In the genomic region with DNA sequence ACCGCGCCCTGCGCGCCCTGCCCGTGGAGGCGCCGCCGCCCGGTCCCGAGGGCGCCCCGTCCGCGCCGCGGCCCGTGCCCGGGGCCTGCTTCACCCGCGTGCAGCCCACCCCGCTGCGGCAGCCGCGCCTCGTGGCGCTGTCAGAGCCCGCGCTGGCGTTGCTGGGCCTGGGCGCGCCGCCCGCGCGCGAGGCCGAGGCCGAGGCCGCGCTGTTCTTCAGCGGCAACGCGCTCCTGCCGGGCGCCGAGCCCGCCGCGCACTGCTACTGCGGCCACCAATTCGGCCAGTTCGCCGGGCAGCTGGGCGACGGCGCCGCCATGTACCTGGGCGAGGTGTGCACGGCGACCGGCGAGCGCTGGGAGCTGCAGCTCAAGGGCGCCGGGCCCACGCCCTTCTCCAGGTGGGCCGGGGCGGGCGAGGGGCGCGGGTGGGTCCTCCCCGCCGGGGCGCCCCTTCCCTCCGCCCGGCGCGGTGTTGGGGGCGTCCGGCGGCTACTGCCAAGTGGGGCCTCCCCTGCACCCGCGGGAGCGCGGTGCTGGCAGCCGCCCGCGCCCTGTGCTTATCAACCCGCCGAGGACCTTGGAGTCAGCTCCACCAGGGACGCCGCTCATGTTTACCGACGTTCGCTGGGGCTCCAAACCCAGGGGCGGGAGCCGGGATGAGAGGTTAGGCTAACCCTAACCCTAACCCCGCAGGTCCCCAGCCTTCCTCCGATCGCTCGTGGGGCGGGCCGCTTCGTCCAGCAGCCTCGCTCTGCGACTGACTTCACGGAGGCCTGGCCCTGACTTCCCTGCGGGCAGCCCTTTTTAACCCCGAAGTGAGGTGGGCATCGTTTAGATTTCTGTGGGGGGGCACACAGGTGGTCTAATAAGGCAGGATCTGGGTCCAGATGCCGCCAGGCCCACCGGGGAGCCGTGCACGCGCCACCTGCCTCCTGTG, we compare ENCODE assay signal across 8 cellular contexts. TPM values are rescaled to one million over a fixed set of nuclear protein-coding genes. Genes with fewer than 3 reads are reported as not detected.
DNase-seq lines count a peak whose midpoint lies in the region; ATAC-seq and TF ChIP-seq lines count a peak whose summit lies in the region.

No MANE protein-coding gene starts in this region.

- peaks cover 45% of the 10 kb centered on the region for H3K4me1 Mint-ChIP-seq in CD14-positive monocyte

- H3K36me3 Mint-ChIP-seq in CD14-positive monocyte = peaks cover 45% of the 10 kb centered on the region in 2 donors

- ATAC-seq in GM19468 (IDR thresholded peaks at IDR 0.05; ENCODE audit: extremely low read depth, unreplicated experiment) = peak; percentile 4
- peak; percentile 28 for ATAC-seq in stimulated activated naive CD8-positive, alpha-beta T cell treated with anti-CD3 and anti-CD28 coated beads, Interleukin-15, Interleukin-2, amounts not matched to agents 100 U/mL and 50 U/mL, for 24 hours

- intact Hi-C loops in CD14-positive monocyte (cut with micrococcal nuclease) = loop anchor here (2.0 to 10.0 kb wide), 3 partner anchors 17 to 277 kb away; a partner anchor contains a TSS
- intact Hi-C loops in adrenal gland (cut with DNase I) = no loop called here

- H3K9me3 ChIP-seq in adrenal gland (replicated peaks in 1 of 3) = no peaks in the 10 kb centered on the region

- peaks cover 0 to 2% (median 2%) of the 10 kb centered on the region in 3 donors for H3K27me3 Mint-ChIP-seq in CD14-positive monocyte (ENCODE audit: low read depth in 3 of 3)

- peak overlapping the region in 5 of 7 donors; percentile 36 to 58 (median 46) for H3K27ac Mint-ChIP-seq in CD14-positive monocyte

- TF ChIP-seq POLR2A in adrenal gland (IDR thresholded peaks at IDR 0.05) = no peak

- peaks cover 0 to 3% (median 0%) of the 10 kb centered on the region in 7 donors for H3K9me3 Mint-ChIP-seq in CD14-positive monocyte

- H3K4me1 ChIP-seq in adrenal gland (replicated peaks in 1 of 2) = peaks cover 22 to 23% of the 10 kb centered on the region in 2 donors

- DNase-seq in CD14-positive monocyte (ENCODE audit: low spot score) = no peak
- DNase-seq in HT-29 (ENCODE audit: low spot score) = peak; percentile 19
- peak in 4 of 7 donors; percentile 22 to 57 (median 46) for DNase-seq in adrenal gland
- DNase-seq in iPS-NIHi11 (ENCODE audit: low spot score) = peak; percentile 72
- no peak for DNase-seq in stimulated activated naive CD8-positive, alpha-beta T cell treated with anti-CD3 and anti-CD28 coated beads, Interleukin-15, Interleukin-2, amounts not matched to agents 100 U/mL and 50 U/mL, for 24 hours
- no peak for DNase-seq in T-helper 9 cell
- no peak for DNase-seq in cerebellar cortex (ENCODE audit: low spot score)

- H3K27me3 ChIP-seq in adrenal gland = no peaks in the 10 kb centered on the region

- TF ChIP-seq CTCF in CD14-positive monocyte (IDR thresholded peaks at IDR 0.05) (no peak), adrenal gland (IDR thresholded peaks at IDR 0.05) (no peak)

- H3K4me3 Mint-ChIP-seq in CD14-positive monocyte = peak overlapping the region; percentile 89 to 91

- WGBS in adrenal gland, 4 donors = 1 to 20% (median 9%) methylated on average over 5 to 113 of the region's 115 CpGs

- peak overlapping the region in 4 of 5 donors; percentile 47 to 95 (median 62) for H3K27ac ChIP-seq in adrenal gland

- peak overlapping the region in 3 of 4 donors; percentile 15 to 71 (median 59) for H3K4me3 ChIP-seq in adrenal gland

- peaks cover 0 to 9% of the 10 kb centered on the region in 2 donors for H3K36me3 ChIP-seq in adrenal gland (replicated peaks in 1 of 2)

RNA-seq across cellular contexts. Expression of a gene that starts 0.6 kb away (rescaled TPM):
- polyA plus RNA-seq in CD14-positive monocyte = 1 to 10 TPM; 2.7 to 8.7 TPM
- 65.3 and 79.4 TPM in 2 replicates for total RNA-seq in HT-29 (2014; rRNA removed; shearing (Covaris generic))
- total RNA-seq in adrenal gland = 10 to 100 TPM; 28.2 to 52.0 (median 33.9) TPM
- polyA plus RNA-seq in adrenal gland = 10 to 100 TPM in 2 of 3 donors, 1 to 10 TPM in 1; 1.9 to 89.0 (median 73.5) TPM

RNA-seq across cellular contexts. Expression of a gene that starts 15.7 kb away (rescaled TPM):
- polyA plus RNA-seq in CD14-positive monocyte (10 to 100 TPM; 34.5 to 39.3 TPM), adrenal gland (10 to 100 TPM in 2 of 3 donors, 1 to 10 TPM in 1; 3.0 to 79.0 (median 48.9) TPM)
- 75.2 and 82.3 TPM in 2 replicates for total RNA-seq in HT-29 (2014; rRNA removed; shearing (Covaris generic))
- total RNA-seq in adrenal gland = 10 to 100 TPM; 13.5 to 46.8 (median 28.9) TPM

RNA-seq across cellular contexts. Expression of a gene that starts 30.9 kb away (rescaled TPM):
- under 1 TPM in 1 of 2 donors, not detected in 1; 0.05 TPM for polyA plus RNA-seq in CD14-positive monocyte
- 1.1 and 1.4 TPM in 2 replicates for total RNA-seq in HT-29 (2014; rRNA removed; shearing (Covaris generic))
- 1 to 10 TPM in 2 of 8 donors, under 1 TPM in 6; 0.26 to 2.6 (median 0.61) TPM for total RNA-seq in adrenal gland
- polyA plus RNA-seq in adrenal gland = 1 to 10 TPM in 2 of 3 donors, under 1 TPM in 1; 0.22 to 4.1 (median 2.0) TPM

RNA-seq across cellular contexts. Expression of a gene that starts 43.4 kb away (rescaled TPM):
- polyA plus RNA-seq in CD14-positive monocyte (1 to 10 TPM; 3.7 to 4.3 TPM), adrenal gland (100 to 1,000 TPM in 2 of 3 donors, 1 to 10 TPM in 1; 8.3 to 171 (median 111) TPM)
- 30.8 and 32.2 TPM in 2 replicates for total RNA-seq in HT-29 (2014; rRNA removed; shearing (Covaris generic))
- 10 to 100 TPM; 23.6 to 64.8 (median 47.4) TPM for total RNA-seq in adrenal gland

RNA-seq across cellular contexts. Expression of a gene that starts 49.6 kb away (rescaled TPM):
- polyA plus RNA-seq in CD14-positive monocyte (10 to 100 TPM in 1 of 2 donors, 1 to 10 TPM in 1; 9.2 to 13.7 TPM), adrenal gland (100 to 1,000 TPM in 1 of 3 donors, 10 to 100 TPM in 1, 1 to 10 TPM in 1; 2.0 to 179 (median 79.3) TPM)
- total RNA-seq in HT-29 (2014; rRNA removed; shearing (Covaris generic)) = 62.6 and 63.3 TPM in 2 replicates
- total RNA-seq in adrenal gland = 10 to 100 TPM; 13.9 to 72.1 (median 41.5) TPM

Comparison
In these comparisons a context has a peak if more than half of its experiments do, and no peak if none do; other contexts are left out.
1. DNase-seq: peak in HT-29 (single experiment), adrenal gland (4 of 7) and iPS-NIHi11 (single experiment); none in CD14-positive monocyte (single experiment), stimulated activated naive CD8-positive, alpha-beta T cell treated with anti-CD3 and anti-CD28 coated beads, Interleukin-15, Interleukin-2, amounts not matched to agents 100 U/mL and 50 U/mL, for 24 hours (single experiment), T-helper 9 cell (single experiment) and cerebellar cortex (single experiment).
2. intact Hi-C loops: an anchor here in CD14-positive monocyte (2.0 to 10.0 kb wide); none called in adrenal gland.